In genomic region chr20:23097636-23098580, GRCh38 we compare ENCODE assay signal across 1 cellular context.
TF ChIP-seq lines count a peak whose summit lies in the region.

No MANE protein-coding gene starts in this region.

TF ChIP-seq in H1, 55 proteins besides CTCF, POLR2A, EP300 and RAD21:
- no peak for TF ChIP-seq SIRT6 (IDR thresholded peaks at IDR 0.05; ENCODE audit: low read length)
- no peak for TF ChIP-seq GABPA (IDR thresholded peaks at IDR 0.05; ENCODE audit: borderline replicate concordance, insufficient read depth, low read length)
- TF ChIP-seq SP4 (IDR thresholded peaks at IDR 0.05; ENCODE audit: low read length) = no peak
- no peak for TF ChIP-seq FOSL1 (IDR thresholded peaks at IDR 0.05; ENCODE audit: insufficient read depth, low read depth, low read length)
- no peak for TF ChIP-seq ZNF274 (IDR thresholded peaks at IDR 0.05; ENCODE audit: borderline replicate concordance, extremely low read depth, low read length)
- TF ChIP-seq PHF8 (conservative IDR thresholded peaks at IDR 0.05; ENCODE audit: low read depth, low read length) = no peak
- TF ChIP-seq SRF (IDR thresholded peaks at IDR 0.05; ENCODE audit: low read depth, low read length) = no peak
- TF ChIP-seq CBX8 (IDR thresholded peaks at IDR 0.05; ENCODE audit: borderline replicate concordance, low read depth, low read length) = no peak
- TF ChIP-seq SIX5 (IDR thresholded peaks at IDR 0.05; ENCODE audit: low read depth, low read length) = no peak
- TF ChIP-seq RBBP5 (IDR thresholded peaks at IDR 0.05; ENCODE audit: borderline replicate concordance, low read depth, low read length) = no peak
- no peak for TF ChIP-seq EZH2 (IDR thresholded peaks at IDR 0.05; ENCODE audit: low read depth, low read length, severe bottlenecking)
- TF ChIP-seq GTF2F1 (IDR thresholded peaks at IDR 0.05; ENCODE audit: borderline replicate concordance, low read depth, low read length) = no peak
- TF ChIP-seq CTBP2 (IDR thresholded peaks at IDR 0.05; ENCODE audit: borderline replicate concordance, insufficient read depth, insufficient read length, low read length) = no peak
